ENCODE assay signal across 1 cellular context in the genomic region with DNA sequence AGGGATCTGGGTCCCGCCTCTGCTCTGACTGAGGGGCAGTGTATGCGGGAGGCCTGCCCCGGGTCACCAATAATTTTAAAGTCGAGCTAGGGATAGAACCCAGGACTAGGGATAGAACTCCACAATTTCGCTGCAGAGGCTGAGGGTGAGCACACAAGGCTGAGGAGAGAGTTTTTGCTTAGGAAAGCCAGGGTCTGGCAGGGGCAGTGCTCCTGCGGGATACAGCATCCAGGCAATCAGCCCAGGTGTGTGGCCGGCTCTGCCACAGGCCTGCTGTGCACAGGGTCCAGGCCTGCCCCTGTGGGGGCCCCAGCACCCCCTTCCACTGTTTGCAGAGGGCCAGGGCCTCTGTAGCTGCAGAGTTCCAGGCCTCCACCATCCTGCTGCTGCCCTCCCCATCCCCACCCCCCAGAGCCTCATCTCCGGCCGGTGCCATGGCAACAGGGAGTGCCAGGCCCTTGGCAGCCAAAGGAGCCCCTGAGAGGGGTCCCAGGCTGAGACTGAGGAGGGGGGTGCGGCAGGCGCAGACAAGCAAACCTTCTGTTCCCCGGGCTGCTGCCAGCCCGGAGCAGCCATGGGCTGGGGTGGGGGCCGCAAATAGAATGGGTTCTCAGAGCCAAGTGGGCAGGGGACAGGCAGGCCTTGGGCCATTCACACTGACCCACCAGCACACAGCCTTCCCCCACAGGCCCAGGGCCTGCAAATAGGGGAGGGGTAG.
TF ChIP-seq lines count a peak whose summit lies in the region.

No MANE protein-coding gene starts in this region.

TF ChIP-seq in IMR-90, 13 proteins besides CTCF, POLR2A, EP300 and RAD21:
- TF ChIP-seq FOS (IDR thresholded peaks at IDR 0.05; ENCODE audit: low read depth, low read length) (no peak), SMC3 (IDR thresholded peaks at IDR 0.05; ENCODE audit: low read depth, low read length) (no peak), RFX5 (IDR thresholded peaks at IDR 0.05; ENCODE audit: low read depth, low read length) (no peak), CHD1 (IDR thresholded peaks at IDR 0.05; ENCODE audit: low read depth, low read length) (no peak), MAFK (IDR thresholded peaks at IDR 0.05; ENCODE audit: low read depth, low read length) (no peak), BHLHE40 (IDR thresholded peaks at IDR 0.05; ENCODE audit: low read depth, low read length) (no peak), MXI1 (IDR thresholded peaks at IDR 0.05; ENCODE audit: borderline replicate concordance, low read depth, low read length) (no peak), MAZ (IDR thresholded peaks at IDR 0.05; ENCODE audit: borderline replicate concordance, low read depth, low read length) (no peak; the same call in 1 of the 2 replicates), RCOR1 (IDR thresholded peaks at IDR 0.05; ENCODE audit: insufficient replicate concordance, low read length) (no peak), USF2 (IDR thresholded peaks at IDR 0.05; ENCODE audit: low read depth, low read length) (no peak), CEBPB (IDR thresholded peaks at IDR 0.05; ENCODE audit: low read depth, low read length) (no peak)
- TF ChIP-seq, protein P1, sequence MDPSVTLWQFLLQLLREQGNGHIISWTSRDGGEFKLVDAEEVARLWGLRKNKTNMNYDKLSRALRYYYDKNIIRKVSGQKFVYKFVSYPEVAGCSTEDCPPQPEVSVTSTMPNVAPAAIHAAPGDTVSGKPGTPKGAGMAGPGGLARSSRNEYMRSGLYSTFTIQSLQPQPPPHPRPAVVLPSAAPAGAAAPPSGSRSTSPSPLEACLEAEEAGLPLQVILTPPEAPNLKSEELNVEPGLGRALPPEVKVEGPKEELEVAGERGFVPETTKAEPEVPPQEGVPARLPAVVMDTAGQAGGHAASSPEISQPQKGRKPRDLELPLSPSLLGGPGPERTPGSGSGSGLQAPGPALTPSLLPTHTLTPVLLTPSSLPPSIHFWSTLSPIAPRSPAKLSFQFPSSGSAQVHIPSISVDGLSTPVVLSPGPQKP (IDR thresholded peaks at IDR 0.05; ENCODE audit: borderline replicate concordance, low read depth, low read length): no peak
